Comparison of ENCODE assay signal across 13 cellular contexts in genomic region chr7:27148776-27149641, GRCh38. TPM values are rescaled to one million over a fixed set of nuclear protein-coding genes. Genes with fewer than 3 reads are reported as not detected.
DNase-seq lines count a peak whose midpoint lies in the region; TF ChIP-seq lines count a peak whose summit lies in the region.
"Had no signal": no experiment of that assay in that cellular context is flagged by ENCODE, and none has a peak within 500 bp of the region (broad histone marks: within the 10 kb centered on the region; RNA-seq: fewer than 3 reads in every experiment).

No MANE protein-coding gene starts in this region.

- 0 out of 2 replicates have a peak, but pooled peaks cover 8% of the 10 kb centered on the region for H3K36me3 ChIP-seq in BLaER1

- H3K4me3 Mint-ChIP-seq in HFFc6 (peak overlapping the region; percentile 91), brain (peak overlapping the region in 3 of 5 experiments; percentile 83 to 92 (median 87)), neural crest cell (peak overlapping the region; percentile 85)
- H3K4me3 Mint-ChIP-seq in activated naive CD4-positive, alpha-beta T cell treated with anti-CD3 and anti-CD28 coated beads for 36 hours: no peak overlapping the region
- no peak overlapping the region for H3K4me3 Mint-ChIP-seq in activated CD4-positive, alpha-beta memory T cell treated with anti-CD3 and anti-CD28 coated beads, Interleukin-2, amount 10 ng/mL, durations not matched to agents 7 days and 5 days

- H3K27ac ChIP-seq in BLaER1: no peak overlapping the region
- H3K27ac ChIP-seq: body of pancreas had no signal

- TF ChIP-seq CTCF in HFFc6 (IDR thresholded peaks at IDR 0.05): no peak
- no peak for TF ChIP-seq CTCF in brain (conservative IDR thresholded peaks at IDR 0.05)
- TF ChIP-seq CTCF in neural crest cell (conservative IDR thresholded peaks at IDR 0.05): no peak

- CTCF ChIA-PET in activated naive CD4-positive, alpha-beta T cell treated with anti-CD3 and anti-CD28 coated beads for 36 hours (lab: Charles Lee): interaction anchor here (0.7 to 3.4 kb wide), 15 partner anchors 8 to 648 kb away, joined by 3 to 16 read pairs (median 5); partner anchors contain the start of gene HOXA7
- CTCF ChIA-PET in activated CD4-positive, alpha-beta memory T cell treated with anti-CD3 and anti-CD28 coated beads, Interleukin-2, amount 10 ng/mL, durations not matched to agents 7 days and 5 days (lab: Charles Lee): interaction anchor here (0.6 to 3.1 kb wide), 12 partner anchors 8 to 1287 kb away, joined by 3 to 16 read pairs (median 6); partner anchors contain the start of gene HOXA11

- H4K20me1 ChIP-seq in BLaER1: peaks cover 34% of the 10 kb centered on the region

- H3K4me1 Mint-ChIP-seq in HFFc6 (ENCODE audit: low read depth): peaks cover 47% of the 10 kb centered on the region
- peaks cover 23% of the 10 kb centered on the region for H3K4me1 Mint-ChIP-seq in brain
- H3K4me1 Mint-ChIP-seq in neural crest cell: peaks cover 27% of the 10 kb centered on the region
- H3K4me1 Mint-ChIP-seq in activated naive CD4-positive, alpha-beta T cell treated with anti-CD3 and anti-CD28 coated beads for 36 hours (ENCODE audit: low read depth): peaks cover 22% of the 10 kb centered on the region
- H3K4me1 Mint-ChIP-seq in activated CD4-positive, alpha-beta memory T cell treated with anti-CD3 and anti-CD28 coated beads, Interleukin-2, amount 10 ng/mL, durations not matched to agents 7 days and 5 days: peaks cover 16% of the 10 kb centered on the region

- no peaks in the 10 kb centered on the region for H3K9me3 Mint-ChIP-seq in HFFc6
- H3K9me3 Mint-ChIP-seq in brain: peaks cover 0 to 35% (median 9%) of the 10 kb centered on the region in 5 experiments
- H3K9me3 Mint-ChIP-seq in neural crest cell: peaks cover 4% of the 10 kb centered on the region
- no peaks in the 10 kb centered on the region for H3K9me3 Mint-ChIP-seq in activated naive CD4-positive, alpha-beta T cell treated with anti-CD3 and anti-CD28 coated beads for 36 hours
- no peaks in the 10 kb centered on the region for H3K9me3 Mint-ChIP-seq in activated CD4-positive, alpha-beta memory T cell treated with anti-CD3 and anti-CD28 coated beads, Interleukin-2, amount 10 ng/mL, durations not matched to agents 7 days and 5 days

- H3K9ac ChIP-seq in BLaER1: no peak overlapping the region

- H3K4me3 ChIP-seq in BLaER1: peak overlapping the region; percentile 25; the same call in 1 of the 2 replicates
- H3K4me3 ChIP-seq: body of pancreas had no signal

- H3K27ac Mint-ChIP-seq in HFFc6 (peak overlapping the region; percentile 68), brain (peak overlapping the region in 2 of 5 experiments; percentile 65 to 90), neural crest cell (ENCODE audit: unreplicated experiment) (no peak overlapping the region)
- no peak overlapping the region for H3K27ac Mint-ChIP-seq in activated naive CD4-positive, alpha-beta T cell treated with anti-CD3 and anti-CD28 coated beads for 36 hours
- no peak overlapping the region for H3K27ac Mint-ChIP-seq in activated CD4-positive, alpha-beta memory T cell treated with anti-CD3 and anti-CD28 coated beads, Interleukin-2, amount 10 ng/mL, durations not matched to agents 7 days and 5 days

- DNase-seq in HFFc6 (no peak), neural crest cell (ENCODE audit: low read depth, low spot score) (no peak), Ammon's horn (ENCODE audit: low spot score) (no peak)
- no peak for DNase-seq in activated naive CD4-positive, alpha-beta T cell treated with anti-CD3 and anti-CD28 coated beads for 36 hours
- DNase-seq in stimulated activated CD4-positive, alpha-beta T cell treated with anti-CD3 and anti-CD28 coated beads, Interleukin-1b, Interleukin-23, amount 100 ng/mL, for 48 hours: no peak
- no peak for DNase-seq in activated CD4-positive, alpha-beta memory T cell treated with anti-CD3 and anti-CD28 coated beads, Interleukin-2, amount 10 ng/mL, durations not matched to agents 7 days and 5 days
- DNase-seq: activated CD4-positive, alpha-beta T cell treated with anti-CD3 and anti-CD28 coated beads, Interleukin-2, amount 50 U/mL, for 1 hour; hypothalamus; NCI-H774; stimulated activated naive B cell treated with anti-CD40 and anti-IgM and Interleukin-4, amounts not matched to agents 10 μg/mL and 1 μg/mL and 100 μg/mL, for 72 hours had no signal

- H3K36me3 Mint-ChIP-seq in HFFc6 (ENCODE audit: low read depth): 0 out of 2 replicates have a peak, but pooled peaks cover 4% of the 10 kb centered on the region
- H3K36me3 Mint-ChIP-seq in brain: peaks cover 14% of the 10 kb centered on the region
- H3K36me3 Mint-ChIP-seq in neural crest cell (ENCODE audit: low read depth): peaks cover 5% of the 10 kb centered on the region
- no peaks in the 10 kb centered on the region for H3K36me3 Mint-ChIP-seq in activated naive CD4-positive, alpha-beta T cell treated with anti-CD3 and anti-CD28 coated beads for 36 hours (ENCODE audit: low read depth)
- peaks cover 5% of the 10 kb centered on the region for H3K36me3 Mint-ChIP-seq in activated CD4-positive, alpha-beta memory T cell treated with anti-CD3 and anti-CD28 coated beads, Interleukin-2, amount 10 ng/mL, durations not matched to agents 7 days and 5 days (ENCODE audit: low read depth)
- H3K36me3 Mint-ChIP-seq: stimulated activated naive B cell treated with anti-CD40 and anti-IgM and Interleukin-4, amounts not matched to agents 10 μg/mL and 1 μg/mL and 100 μg/mL, for 72 hours had no signal

- H3K4me2 ChIP-seq in BLaER1: no peak overlapping the region

- peaks cover 100% of the 10 kb centered on the region for H3K27me3 ChIP-seq in BLaER1

- H3K27me3 Mint-ChIP-seq in HFFc6 (ENCODE audit: insufficient read depth): peaks cover 3% of the 10 kb centered on the region
- peaks cover 100% of the 10 kb centered on the region for H3K27me3 Mint-ChIP-seq in brain
- H3K27me3 Mint-ChIP-seq in neural crest cell (ENCODE audit: low read depth): peaks cover 100% of the 10 kb centered on the region
- peaks cover 82% of the 10 kb centered on the region for H3K27me3 Mint-ChIP-seq in activated naive CD4-positive, alpha-beta T cell treated with anti-CD3 and anti-CD28 coated beads for 36 hours (ENCODE audit: low read depth)
- H3K27me3 Mint-ChIP-seq in activated CD4-positive, alpha-beta memory T cell treated with anti-CD3 and anti-CD28 coated beads, Interleukin-2, amount 10 ng/mL, durations not matched to agents 7 days and 5 days: peaks cover 71% of the 10 kb centered on the region

- peaks cover 22% of the 10 kb centered on the region for H3K4me1 ChIP-seq in BLaER1

- peaks cover 50% of the 10 kb centered on the region for H3K9me3 ChIP-seq in BLaER1
- H3K9me3 ChIP-seq: body of pancreas had no signal

- POLR2A ChIA-PET in activated CD4-positive, alpha-beta memory T cell treated with anti-CD3 and anti-CD28 coated beads, Interleukin-2, amount 10 ng/mL, durations not matched to agents 7 days and 5 days (lab: Charles Lee): interaction anchor here (1.0 kb wide), 1 partner anchor 23 kb away, joined by 5 read pairs; no protein-coding TSS in a partner anchor

- intact Hi-C loops in activated naive CD4-positive, alpha-beta T cell treated with anti-CD3 and anti-CD28 coated beads for 36 hours (cut with micrococcal nuclease): no loop called here

RNA-seq across cellular contexts. Expression of gene HOXA6, which starts 1.4 kb away (rescaled TPM):
- 1 to 10 TPM; 2.3 to 3.8 (median 2.8) TPM for total RNA-seq in HFFc6 (2021; fragmentation: NEBNext Ultra II Directional; extraction: Animal tissue kit (Norgen Biotek cat#: 25700))
- 14.9 TPM for polyA plus RNA-seq in brain (ENCODE audit: insufficient read depth, low read depth, low replicate concordance)
- 1.6 and 2.0 TPM in 2 replicates for total RNA-seq in neural crest cell
- total RNA-seq in activated naive CD4-positive, alpha-beta T cell treated with anti-CD3 and anti-CD28 coated beads for 36 hours: not detected
- not detected for total RNA-seq in activated CD4-positive, alpha-beta memory T cell treated with anti-CD3 and anti-CD28 coated beads, Interleukin-2, amount 10 ng/mL, durations not matched to agents 7 days and 5 days
- total RNA-seq: body of pancreas had no signal

RNA-seq across cellular contexts. Expression of gene HOXA3, which starts 3.4 kb away (rescaled TPM):
- 1 to 10 TPM in 3 of 6 experiments, under 1 TPM in 3; 0.33 to 1.9 (median 1.1) TPM for total RNA-seq in HFFc6 (2021; fragmentation: NEBNext Ultra II Directional; extraction: Animal tissue kit (Norgen Biotek cat#: 25700))
- 2.0 TPM for polyA plus RNA-seq in brain (ENCODE audit: insufficient read depth, low read depth, low replicate concordance)
- 10.6 and 11.3 TPM in 2 replicates for total RNA-seq in neural crest cell
- total RNA-seq in activated naive CD4-positive, alpha-beta T cell treated with anti-CD3 and anti-CD28 coated beads for 36 hours: not detected
- not detected for total RNA-seq in activated CD4-positive, alpha-beta memory T cell treated with anti-CD3 and anti-CD28 coated beads, Interleukin-2, amount 10 ng/mL, durations not matched to agents 7 days and 5 days

RNA-seq across cellular contexts. Expression of gene HOXA5, which starts 5.5 kb away (rescaled TPM):
- total RNA-seq in HFFc6 (2021; fragmentation: NEBNext Ultra II Directional; extraction: Animal tissue kit (Norgen Biotek cat#: 25700)): 1 to 10 TPM; 2.0 to 3.8 (median 2.8) TPM
- 25.3 TPM for polyA plus RNA-seq in brain (ENCODE audit: insufficient read depth, low read depth, low replicate concordance)
- 3.2 and 4.3 TPM in 2 replicates for total RNA-seq in neural crest cell
- not detected for total RNA-seq in activated naive CD4-positive, alpha-beta T cell treated with anti-CD3 and anti-CD28 coated beads for 36 hours
- total RNA-seq in activated CD4-positive, alpha-beta memory T cell treated with anti-CD3 and anti-CD28 coated beads, Interleukin-2, amount 10 ng/mL, durations not matched to agents 7 days and 5 days: not detected

RNA-seq across cellular contexts. Expression of gene HOXA7, which starts 7.5 kb away (rescaled TPM):
- 1 to 10 TPM; 6.2 to 8.2 (median 6.8) TPM for total RNA-seq in HFFc6 (2021; fragmentation: NEBNext Ultra II Directional; extraction: Animal tissue kit (Norgen Biotek cat#: 25700))
- 1.3 TPM for polyA plus RNA-seq in brain (ENCODE audit: insufficient read depth, low read depth, low replicate concordance)
- 7.1 and 8.8 TPM in 2 replicates for total RNA-seq in neural crest cell
- total RNA-seq in activated naive CD4-positive, alpha-beta T cell treated with anti-CD3 and anti-CD28 coated beads for 36 hours: not detected
- total RNA-seq in activated CD4-positive, alpha-beta memory T cell treated with anti-CD3 and anti-CD28 coated beads, Interleukin-2, amount 10 ng/mL, durations not matched to agents 7 days and 5 days: not detected

RNA-seq across cellular contexts. Expression of gene HOXA9, which starts 16.3 kb away (rescaled TPM):
- total RNA-seq in HFFc6 (2021; fragmentation: NEBNext Ultra II Directional; extraction: Animal tissue kit (Norgen Biotek cat#: 25700)): 10 to 100 TPM; 25.2 to 37.0 (median 26.7) TPM
- polyA plus RNA-seq in brain (ENCODE audit: insufficient read depth, low read depth, low replicate concordance): 1.1 TPM
- total RNA-seq in neural crest cell: 9.0 and 10.0 TPM in 2 replicates
- total RNA-seq in activated naive CD4-positive, alpha-beta T cell treated with anti-CD3 and anti-CD28 coated beads for 36 hours: not detected
- total RNA-seq in activated CD4-positive, alpha-beta memory T cell treated with anti-CD3 and anti-CD28 coated beads, Interleukin-2, amount 10 ng/mL, durations not matched to agents 7 days and 5 days: not detected
- total RNA-seq: body of pancreas had no signal

Comparison
In these comparisons a context has a peak if more than half of its experiments do, and no peak if none do; other contexts are left out.
1. H3K4me3 Mint-ChIP-seq: peak in HFFc6 (single experiment), brain (3 of 5) and neural crest cell (single experiment); none in activated naive CD4-positive, alpha-beta T cell treated with anti-CD3 and anti-CD28 coated beads for 36 hours (single experiment) and activated CD4-positive, alpha-beta memory T cell treated with anti-CD3 and anti-CD28 coated beads, Interleukin-2, amount 10 ng/mL, durations not matched to agents 7 days and 5 days (single experiment).